19 cellular contexts compared by ENCODE assay signal in genomic region chr4:181671672-181672071, GRCh38.
DNase-seq lines count a peak whose midpoint lies in the region; TF ChIP-seq lines count a peak whose summit lies in the region.
"Had no signal": no experiment of that assay in that cellular context is flagged by ENCODE, and none has a peak within 500 bp of the region (broad histone marks: within the 10 kb centered on the region; RNA-seq: fewer than 3 reads in every experiment).

No MANE protein-coding gene starts in this region.

- DNase-seq in DMS79 treated with DMSO at 0.1 percent for 48 hours (lab: John Stamatoyannopoulos, UW) = peak; percentile 43
- DNase-seq in DMS79 (lab: John Stamatoyannopoulos, UW) = no peak
- DNase-seq in BE2C = peak; percentile 17
- peak; percentile 32 for DNase-seq in SK-N-DZ (ENCODE audit: low spot score)
- DNase-seq in islet precursor cell = peak; percentile 74
- no peak for DNase-seq in nephron progenitor cell
- no peak for DNase-seq in activated CD4-positive, alpha-beta T cell treated with anti-CD3 and anti-CD28 coated beads for 48 hours
- DNase-seq: 8988T; ACHN; AML-193; C1 segment of cervical spinal cord; Caco-2; CD4-positive, alpha-beta memory T cell; EL; GDM1; H9 had no signal

- TF ChIP-seq CTCF in BE2C (IDR thresholded peaks at IDR 0.05; ENCODE audit: low read depth, low read length) (no peak), nephron progenitor cell (IDR thresholded peaks at IDR 0.05) (no peak)

- no peaks in the 10 kb centered on the region for H3K9me3 ChIP-seq in BE2C
- H3K9me3 ChIP-seq: A549, Caco-2 had no signal

- no peaks in the 10 kb centered on the region for H3K4me1 Mint-ChIP-seq in nephron progenitor cell
- H3K4me1 Mint-ChIP-seq: CD4-positive, alpha-beta memory T cell; GM23338; H9 had no signal

- peaks cover 6% of the 10 kb centered on the region; the same call in 1 of the 2 replicates for H3K4me1 ChIP-seq in BE2C
- H3K4me1 ChIP-seq: A549, Caco-2 had no signal

- H3K4me3 ChIP-seq in BE2C (ENCODE audit: low read depth, low read length) = no peak overlapping the region
- H3K4me3 ChIP-seq: A549, GM12878, GM23338 had no signal

- H3K36me3 ChIP-seq in BE2C = no peaks in the 10 kb centered on the region

- no peak overlapping the region for H3K27ac Mint-ChIP-seq in nephron progenitor cell
- H3K27ac Mint-ChIP-seq: CD4-positive, alpha-beta memory T cell; GM23338; H9 had no signal

- H3K9me3 Mint-ChIP-seq in nephron progenitor cell = no peaks in the 10 kb centered on the region
- H3K9me3 Mint-ChIP-seq: GM23338, H9 had no signal

- H3K27me3 Mint-ChIP-seq in nephron progenitor cell (ENCODE audit: low read depth, poor library complexity) = peaks cover 3% of the 10 kb centered on the region
- H3K27me3 Mint-ChIP-seq: CD4-positive, alpha-beta memory T cell had no signal

- no peak overlapping the region for H3K4me3 Mint-ChIP-seq in nephron progenitor cell
- H3K4me3 Mint-ChIP-seq: CD4-positive, alpha-beta memory T cell; GM23338; H9 had no signal

- no peaks in the 10 kb centered on the region for H3K27me3 ChIP-seq in BE2C

- H3K36me3 Mint-ChIP-seq in nephron progenitor cell (ENCODE audit: low read depth) = no peaks in the 10 kb centered on the region
- H3K36me3 Mint-ChIP-seq: CD4-positive, alpha-beta memory T cell had no signal

Comparison
In these comparisons a context has a peak if more than half of its experiments do, and no peak if none do; other contexts are left out.
1. DNase-seq: peak in DMS79 treated with DMSO at 0.1 percent for 48 hours (single experiment), BE2C (single experiment), SK-N-DZ (single experiment) and islet precursor cell (single experiment); none in DMS79 (single experiment), nephron progenitor cell (single experiment) and activated CD4-positive, alpha-beta T cell treated with anti-CD3 and anti-CD28 coated beads for 48 hours (single experiment).